In genomic region chr13:71274923-71275593, GRCh38 we compare ENCODE assay signal across 15 cellular contexts.
A peak's percentile ranks its signal among the peaks of the same experiment; 100 is the strongest.
DNase-seq lines count a peak whose midpoint lies in the region; ATAC-seq lines count a peak whose summit lies in the region.
"Had no signal": no experiment of that assay in that cellular context is flagged by ENCODE, and none has a peak within 500 bp of the region (broad histone marks: within the 10 kb centered on the region; RNA-seq: fewer than 3 reads in every experiment).

No MANE protein-coding gene starts in this region.

- no peak overlapping the region for H3K18ac ChIP-seq in neuronal stem cell (ENCODE audit: low read length)

- no peaks in the 10 kb centered on the region for H3K79me1 ChIP-seq in neuronal stem cell (ENCODE audit: low read depth, low read length)

- H3K27ac ChIP-seq in neuronal stem cell (replicated peaks; ENCODE audit: low read length), result no peak overlapping the region
- H3K27ac ChIP-seq: 22Rv1, colonic mucosa, left ventricle myocardium inferior, parathyroid adenoma had no signal

- H3K9me3 ChIP-seq in neuronal stem cell (replicated peaks in 1 of 2; ENCODE audit: control insufficient read depth in 2 of 2, insufficient read depth in 1 of 2, low read depth in 1 of 2, low read length in 2 of 2), result no peaks in the 10 kb centered on the region
- H3K9me3 ChIP-seq: colonic mucosa, left ventricle myocardium inferior had no signal

- DNase-seq in SIG-M5 treated with dmso at 0.1 percent for 504 hours (lab: John Stamatoyannopoulos, UW; ENCODE audit: unreplicated experiment) (peak; percentile 46), SIG-M5 (lab: John Stamatoyannopoulos, UW) (no peak), neuronal stem cell (ENCODE audit: low spot score) (no peak), HCEC 1CT (no peak), UCSD-AML1 (lab: John Stamatoyannopoulos, UW; ENCODE audit: unreplicated experiment) (no peak), GOT3 (lab: John Stamatoyannopoulos, UW) (no peak)
- DNase-seq: colonic mucosa, DND-41, foreskin fibroblast, H7, left ventricle myocardium inferior had no signal

- no peak overlapping the region for H3K23ac ChIP-seq in neuronal stem cell (ENCODE audit: low read depth, low read length, poor library complexity)

- no peak overlapping the region for H3K4me2 ChIP-seq in neuronal stem cell (ENCODE audit: insufficient read depth, low read length, poor library complexity, severe bottlenecking)

- no peak overlapping the region for H3K4me3 ChIP-seq in neuronal stem cell (ENCODE audit: low read length in 2 of 2)
- H3K4me3 ChIP-seq: colonic mucosa, left ventricle myocardium inferior had no signal

- no peak overlapping the region for H2BK15ac ChIP-seq in neuronal stem cell (ENCODE audit: low read length)

- H3K14ac ChIP-seq in neuronal stem cell (ENCODE audit: low read length), result no peak overlapping the region

- no peak overlapping the region for H2AK5ac ChIP-seq in neuronal stem cell (ENCODE audit: low read depth, low read length)

- ATAC-seq in HG02642 (IDR thresholded peaks at IDR 0.05; ENCODE audit: poor library complexity, unreplicated experiment), result peak; percentile 76
- ATAC-seq in HG03439 (IDR thresholded peaks at IDR 0.05; ENCODE audit: unreplicated experiment), result peak; percentile 92

- H4K91ac ChIP-seq in neuronal stem cell (ENCODE audit: low read depth, low read length, poor library complexity), result no peak overlapping the region

- H3K4ac ChIP-seq in neuronal stem cell (ENCODE audit: low read length), result no peak overlapping the region

- H3K9ac ChIP-seq in neuronal stem cell (ENCODE audit: low read depth, low read length, poor library complexity), result no peak overlapping the region
- H3K9ac ChIP-seq: parathyroid adenoma had no signal

- no CpG with 5 or more reads among the region's 5 CpGs for WGBS in neuronal stem cell (ENCODE audit: extremely low coverage in 2 of 2, insufficient read length in 2 of 2, insufficient replicate concordance in 1 of 2), 2 donors

- no peak overlapping the region for H2BK120ac ChIP-seq in neuronal stem cell (ENCODE audit: low read depth, low read length)

- peak overlapping the region; percentile 12 for H2AFZ ChIP-seq in neuronal stem cell (ENCODE audit: low read length)
- H2AFZ ChIP-seq: parathyroid adenoma had no signal

- no peak overlapping the region for H2BK12ac ChIP-seq in neuronal stem cell (ENCODE audit: low read length)

- no peaks in the 10 kb centered on the region for H3K4me1 ChIP-seq in neuronal stem cell (ENCODE audit: control insufficient read depth in 2 of 2, insufficient read depth in 1 of 2, low read depth in 1 of 2, low read length in 2 of 2)
- H3K4me1 ChIP-seq: colonic mucosa, left ventricle myocardium inferior, parathyroid adenoma had no signal

- no peaks in the 10 kb centered on the region for H3K36me3 ChIP-seq in neuronal stem cell (replicated peaks in 1 of 2; ENCODE audit: control insufficient read depth in 2 of 2, insufficient read depth in 2 of 2, low read length in 2 of 2)
- H3K36me3 ChIP-seq: colonic mucosa, left ventricle myocardium inferior had no signal

- H2BK5ac ChIP-seq in neuronal stem cell (ENCODE audit: low read length), result no peak overlapping the region

- H4K8ac ChIP-seq in neuronal stem cell (ENCODE audit: low read depth, low read length), result no peak overlapping the region

- H3K27me3 ChIP-seq in neuronal stem cell (ENCODE audit: control insufficient read depth in 3 of 3, insufficient read depth in 3 of 3, low read depth in 1 of 3, low read length in 3 of 3), result no peaks in the 10 kb centered on the region
- H3K27me3 ChIP-seq: colonic mucosa had no signal
